In the genomic region with DNA sequence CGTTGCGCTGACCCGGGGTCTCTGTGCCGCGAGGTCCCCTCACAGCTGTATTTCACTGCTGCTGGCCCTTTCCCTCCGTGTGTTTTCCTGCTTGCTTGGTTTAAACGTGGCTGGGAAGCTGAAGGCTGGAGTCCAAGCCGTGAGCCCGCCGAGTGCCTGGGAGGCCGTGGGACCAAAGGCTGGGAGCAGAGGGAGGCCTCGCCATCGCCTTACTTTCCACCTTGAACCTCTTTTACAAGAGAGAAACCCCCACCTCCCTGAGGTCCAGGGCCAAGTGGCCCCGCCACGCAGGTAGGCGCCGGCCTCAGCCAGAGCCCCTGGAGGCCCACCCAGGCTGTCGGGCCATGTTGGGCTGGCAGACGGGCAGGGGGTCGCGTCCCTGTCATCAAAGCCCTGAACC, we compare ENCODE assay signal across 34 cellular contexts.
DNase-seq lines count a peak whose midpoint lies in the region; ATAC-seq, FAIRE-seq and TF ChIP-seq lines count a peak whose summit lies in the region.
"Had no signal": no experiment of that assay in that cellular context is flagged by ENCODE, and none has a peak within 500 bp of the region (broad histone marks: within the 10 kb centered on the region; RNA-seq: fewer than 3 reads in every experiment).

No MANE protein-coding gene starts in this region.

- H3K36me3 ChIP-seq in HepG2 (replicated peaks in 1 of 2; ENCODE audit: control insufficient read depth in 1 of 2, insufficient read depth in 2 of 2, low read length in 2 of 2) (no peaks in the 10 kb centered on the region; a peak in 3 of 5 replicates), MG63 (no peaks in the 10 kb centered on the region), hepatocyte (replicated peaks; ENCODE audit: insufficient read depth, low read depth) (no peaks in the 10 kb centered on the region)
- H3K36me3 ChIP-seq: prostate gland, SJCRH30 had no signal

- H3K27ac Mint-ChIP-seq in T-helper 17 cell (no peak overlapping the region), type B pancreatic cell (no peak overlapping the region)
- H3K27ac Mint-ChIP-seq: activated CD4-positive, alpha-beta T cell treated with anti-CD3 and anti-CD28 coated beads, Interleukin-2, amount 10 ng/mL, durations not matched to agents 7 days and 5 days; activated naive CD4-positive, alpha-beta T cell treated with anti-CD3 and anti-CD28 coated beads, Interleukin-2, amount 50 U/mL, for 72 hours; activated T-helper 1 cell treated with anti-CD3 and anti-CD28 coated beads, Interleukin-12 subunit alpha, Interleukin-12 subunit beta, Interleukin-2, Interleukin-4 antibody, amounts not matched to agents 30 ng/mL and 10 ng/mL and 1 ng/mL, durations not matched to agents 14 hours and 24 hours and 36 hours; CD4-positive, alpha-beta T cell; effector memory CD8-positive, alpha-beta T cell; mesothelial cell of epicardium; stimulated activated memory B cell treated with anti-CD40 and anti-IgM and Interleukin-4, amounts not matched to agents 10 μg/mL and 1 μg/mL and 100 μg/mL, for 72 hours had no signal

- no peak for FAIRE-seq in HepG2 (lab: Jason Lieb, UNC)
- FAIRE-seq: A549, GM18507, HTR-8/SVneo had no signal

- H3K4me3 Mint-ChIP-seq in T-helper 17 cell (peak overlapping the region; percentile 12), type B pancreatic cell (no peak overlapping the region)
- H3K4me3 Mint-ChIP-seq: activated CD4-positive, alpha-beta T cell treated with anti-CD3 and anti-CD28 coated beads, Interleukin-2, amount 10 ng/mL, durations not matched to agents 7 days and 5 days; activated T-helper 1 cell treated with anti-CD3 and anti-CD28 coated beads, Interleukin-12 subunit alpha, Interleukin-12 subunit beta, Interleukin-2, Interleukin-4 antibody, amounts not matched to agents 30 ng/mL and 10 ng/mL and 1 ng/mL, durations not matched to agents 14 hours and 24 hours and 36 hours; CD4-positive, alpha-beta T cell; effector memory CD8-positive, alpha-beta T cell; mesothelial cell of epicardium; stimulated activated memory B cell treated with anti-CD40 and anti-IgM and Interleukin-4, amounts not matched to agents 10 μg/mL and 1 μg/mL and 100 μg/mL, for 72 hours had no signal

- H2AFZ ChIP-seq in HepG2 (ENCODE audit: low read length) (no peak overlapping the region), hepatocyte (no peak overlapping the region)

- no peak overlapping the region for H3K4me2 ChIP-seq in HepG2 (ENCODE audit: low read depth, low read length)
- H3K4me2 ChIP-seq in hepatocyte, result no peak overlapping the region
- H3K4me2 ChIP-seq: A549 had no signal

- TF ChIP-seq RAD21 in HepG2 (CRISPR knock-in tag; IDR thresholded peaks at IDR 0.05), result no peak

- no peak for TF ChIP-seq POLR2A in HepG2 (IDR thresholded peaks at IDR 0.05; ENCODE audit: insufficient read depth in 1 of 2, low read depth in 2 of 2, low read length in 2 of 2)

- WGBS in HepG2 (ENCODE audit: low lambda C conversion rate), result 88% methylated on average over 11 of the region's 21 CpGs
- WGBS in hepatocyte (ENCODE audit: low lambda C conversion rate, missing lambda C conversion rate), result 96% methylated on average over 21 of the region's 21 CpGs

- H3K27ac ChIP-seq in HepG2 (ENCODE audit: extremely low read length, insufficient read depth, low read length) (no peak overlapping the region), hepatocyte (no peak overlapping the region)
- H3K27ac ChIP-seq: A549, ascending aorta, prostate gland, SJCRH30, VCaP had no signal

- H3K9me2 ChIP-seq in hepatocyte (replicated peaks; ENCODE audit: insufficient read depth), result no peaks in the 10 kb centered on the region

- H3K4me3 ChIP-seq in HepG2 (replicated peaks in 1 of 3; ENCODE audit: insufficient read depth in 1 of 3, low read depth in 2 of 3, low read length in 3 of 3), result no peak overlapping the region
- H3K4me3 ChIP-seq in MG63, result no peak overlapping the region
- H3K4me3 ChIP-seq in hepatocyte, result no peak overlapping the region
- H3K4me3 ChIP-seq: A549, ascending aorta, left ventricle myocardium inferior, prostate gland, SJCRH30 had no signal

- TF ChIP-seq CTCF in HepG2 (CRISPR knock-in tag; IDR thresholded peaks at IDR 0.05) (no peak), type B pancreatic cell (conservative IDR thresholded peaks at IDR 0.05) (no peak), hepatocyte (IDR thresholded peaks at IDR 0.05; ENCODE audit: poor library complexity) (no peak)

- H4K20me1 ChIP-seq in HepG2 (ENCODE audit: insufficient read depth, low read length) (peaks cover 4% of the 10 kb centered on the region; the same call in 1 of the 2 replicates), hepatocyte (ENCODE audit: insufficient read depth, poor library complexity, severe bottlenecking) (no peaks in the 10 kb centered on the region)

- no peaks in the 10 kb centered on the region for H3K9me3 ChIP-seq in T-helper 17 cell (ENCODE audit: control insufficient read depth, low read length, poor library complexity, severe bottlenecking)
- H3K9me3 ChIP-seq in HepG2 (ENCODE audit: low read length), result no peaks in the 10 kb centered on the region
- H3K9me3 ChIP-seq in MG63, result no peaks in the 10 kb centered on the region
- H3K9me3 ChIP-seq in hepatocyte (ENCODE audit: low read depth), result no peaks in the 10 kb centered on the region
- H3K9me3 ChIP-seq: A549, left ventricle myocardium inferior, prostate gland, SJCRH30 had no signal

- in situ Hi-C loops in HepG2 (cut with HindIII; ENCODE audit: extremely low pct_ligation_motif_present, low pct_unique_long_range_greater_than_20kb), result no loop called here

- H3K9ac ChIP-seq in HepG2 (ENCODE audit: insufficient read depth, low read depth, low read length), result no peak overlapping the region

- no peaks in the 10 kb centered on the region for H3K4me1 ChIP-seq in HepG2 (ENCODE audit: insufficient read depth, low read length)
- no peaks in the 10 kb centered on the region for H3K4me1 ChIP-seq in hepatocyte (ENCODE audit: insufficient read depth)
- H3K4me1 ChIP-seq: A549, ascending aorta, prostate gland, SJCRH30 had no signal

- H3K4me1 Mint-ChIP-seq in T-helper 17 cell, result no peaks in the 10 kb centered on the region
- H3K4me1 Mint-ChIP-seq in type B pancreatic cell (ENCODE audit: unreplicated experiment), result no peaks in the 10 kb centered on the region
- H3K4me1 Mint-ChIP-seq: activated CD4-positive, alpha-beta T cell treated with anti-CD3 and anti-CD28 coated beads, Interleukin-2, amount 10 ng/mL, durations not matched to agents 7 days and 5 days; mesothelial cell of epicardium; stimulated activated memory B cell treated with anti-CD40 and anti-IgM and Interleukin-4, amounts not matched to agents 10 μg/mL and 1 μg/mL and 100 μg/mL, for 72 hours had no signal

- H3K27me3 ChIP-seq in HepG2 (ENCODE audit: control insufficient read depth in 1 of 2, insufficient read depth in 2 of 2, low read length in 2 of 2) (no peaks in the 10 kb centered on the region), MG63 (no peaks in the 10 kb centered on the region), hepatocyte (no peaks in the 10 kb centered on the region)
- H3K27me3 ChIP-seq: ascending aorta, SJCRH30 had no signal

- peak; percentile 50 for DNase-seq in activated effector memory CD4-positive, alpha-beta T cell treated with anti-CD3 and anti-CD28 coated beads, Interleukin-2, amount 50 U/mL, for 16 hours
- DNase-seq in activated effector memory CD4-positive, alpha-beta T cell treated with Interleukin-2 at 50 U/mL for 16 hours, result no peak
- DNase-seq in T-helper 17 cell (peak in 1 of 3 donors; percentile 4), HepG2 (ENCODE audit: low spot score) (no peak), type B pancreatic cell (ENCODE audit: extremely low spot score, unreplicated experiment) (peak; percentile 60), MG63 (no peak), hepatocyte (ENCODE audit: low spot score) (no peak)
- DNase-seq: activated CD4-positive, alpha-beta T cell treated with anti-CD3 and anti-CD28 coated beads, Interleukin-2, amount 10 ng/mL, durations not matched to agents 7 days and 5 days; AML-193; cortex of kidney; effector memory CD8-positive, alpha-beta T cell; erythroblast; KBM-7; left ventricle myocardium inferior; NCI-H1105; NCI-H187; NCI-H2171; NCI-H510A; SJCRH30; substantia nigra; SW 1271; T-helper 9 cell had no signal

- CTCF ChIA-PET in HepG2 (lab: Yijun Ruan, JAX; ENCODE audit: low intra/inter-chr PET ratio, low total read pairs), result no interaction called here

- POLR2A ChIA-PET in HepG2 (lab: Yijun Ruan, JAX), result no interaction called here

- ATAC-seq in T-helper 17 cell (no peak), HepG2 (no peak), GM19324 (IDR thresholded peaks at IDR 0.05; ENCODE audit: low FRiP score, unreplicated experiment) (no peak)
- ATAC-seq: A549; activated naive CD4-positive, alpha-beta T cell treated with anti-CD3 and anti-CD28 coated beads, Interleukin-2, amount 50 U/mL, for 72 hours; effector memory CD8-positive, alpha-beta T cell; stimulated activated memory B cell treated with anti-CD40 and anti-IgM and Interleukin-4, amounts not matched to agents 10 μg/mL and 1 μg/mL and 100 μg/mL, for 72 hours had no signal

- H3K79me2 ChIP-seq in HepG2 (ENCODE audit: insufficient read depth, low read length), result no peaks in the 10 kb centered on the region
- H3K79me2 ChIP-seq in hepatocyte, result no peaks in the 10 kb centered on the region

- TF ChIP-seq EP300 in HepG2 (IDR thresholded peaks at IDR 0.05; ENCODE audit: low read depth in 2 of 2, low read length in 2 of 2) (no peak), HepG2 (CRISPR knock-in tag; IDR thresholded peaks at IDR 0.05; ENCODE audit: borderline replicate concordance) (no peak)

- H3K36me3 Mint-ChIP-seq in T-helper 17 cell (ENCODE audit: low read depth) (peaks cover 9% of the 10 kb centered on the region), type B pancreatic cell (peaks cover 4% of the 10 kb centered on the region)

- no peaks in the 10 kb centered on the region for H3K9me3 Mint-ChIP-seq in type B pancreatic cell
- H3K9me3 Mint-ChIP-seq: activated naive CD4-positive, alpha-beta T cell treated with anti-CD3 and anti-CD28 coated beads, Interleukin-2, amount 50 U/mL, for 72 hours; activated T-helper 1 cell treated with anti-CD3 and anti-CD28 coated beads, Interleukin-12 subunit alpha, Interleukin-12 subunit beta, Interleukin-2, Interleukin-4 antibody, amounts not matched to agents 30 ng/mL and 10 ng/mL and 1 ng/mL, durations not matched to agents 14 hours and 24 hours and 36 hours; CD4-positive, alpha-beta T cell had no signal

- H3K27me3 Mint-ChIP-seq in T-helper 17 cell (no peaks in the 10 kb centered on the region), type B pancreatic cell (no peaks in the 10 kb centered on the region)
- H3K27me3 Mint-ChIP-seq: activated CD4-positive, alpha-beta T cell treated with anti-CD3 and anti-CD28 coated beads, Interleukin-2, amount 10 ng/mL, durations not matched to agents 7 days and 5 days; CD4-positive, alpha-beta T cell; effector memory CD8-positive, alpha-beta T cell; stimulated activated memory B cell treated with anti-CD40 and anti-IgM and Interleukin-4, amounts not matched to agents 10 μg/mL and 1 μg/mL and 100 μg/mL, for 72 hours had no signal

- no TSS peak for BruUV-seq in HepG2 (replicated peaks; lab: Mats Ljungman, UMichigan)

- intact Hi-C loops in HepG2 (cut with micrococcal nuclease; ENCODE audit: unreplicated experiment), result no loop called here

Comparison
In these comparisons a context has a peak if more than half of its experiments do, and no peak if none do; other contexts are left out.
1. DNase-seq: peak in activated effector memory CD4-positive, alpha-beta T cell treated with anti-CD3 and anti-CD28 coated beads, Interleukin-2, amount 50 U/mL, for 16 hours (single experiment) and type B pancreatic cell (single experiment); none in activated effector memory CD4-positive, alpha-beta T cell treated with Interleukin-2 at 50 U/mL for 16 hours (single experiment), HepG2 (single experiment), MG63 (single experiment) and hepatocyte (single experiment).